12 cellular contexts compared by ENCODE assay signal in the genomic region with DNA sequence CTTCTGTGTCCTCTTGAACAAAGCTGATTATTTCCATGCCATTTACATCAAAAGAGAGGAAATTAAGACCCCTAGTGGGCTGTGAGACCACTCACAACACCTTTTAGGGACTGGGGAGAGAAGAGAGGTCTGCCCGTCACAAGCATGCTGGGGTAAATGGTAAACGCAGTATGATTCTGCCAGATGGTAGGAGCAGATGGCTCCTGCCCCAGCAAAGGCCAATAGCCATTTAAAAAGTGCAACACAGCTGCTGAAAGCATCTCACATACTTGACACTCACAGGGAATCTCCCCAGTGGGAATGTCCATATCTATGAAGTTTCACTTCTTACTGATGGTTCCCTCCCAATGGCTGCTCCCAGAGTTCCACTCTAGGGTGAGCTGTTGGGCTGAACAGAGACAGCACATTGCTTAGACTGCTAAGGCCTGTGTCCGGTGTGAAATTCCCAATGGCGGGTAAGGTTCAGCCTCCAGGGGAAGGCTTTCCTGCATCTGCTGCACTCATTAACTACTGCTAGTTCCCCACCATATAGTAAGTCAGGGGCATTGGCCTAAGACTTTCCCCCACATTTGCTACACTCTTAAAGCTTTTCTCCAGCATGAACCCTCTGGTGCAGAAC.
"Had no signal": no experiment of that assay in that cellular context is flagged by ENCODE, and none has a peak within 500 bp of the region (broad histone marks: within the 10 kb centered on the region; RNA-seq: fewer than 3 reads in every experiment).

No MANE protein-coding gene starts in this region.

- H3K27ac ChIP-seq: esophagus muscularis mucosa, psoas muscle, suprapubic skin, upper lobe of right lung had no signal

- H3K27me3 ChIP-seq: esophagus muscularis mucosa, suprapubic skin, upper lobe of right lung had no signal

- DNase-seq: activated CD4-positive, CD25-positive, alpha-beta regulatory T cell; activated effector memory CD4-positive, alpha-beta T cell treated with Interleukin-2 at 50 U/mL for 16 hours; activated T-cell treated with anti-CD3 and anti-CD28 coated beads, Interleukin-2, amount 50 U/mL, for 24 hours; amygdala; endodermal cell; psoas muscle; stimulated activated CD4-positive, alpha-beta T cell treated with anti-CD3 and anti-CD28 coated beads, Interleukin-12 subunit alpha, Interleukin-12 subunit beta, amount 100 ng/mL, for 4 hours; stimulated activated naive CD4-positive, alpha-beta T cell; T-helper 17 cell; upper lobe of right lung had no signal

- H3K4me1 ChIP-seq: esophagus muscularis mucosa, psoas muscle, suprapubic skin, upper lobe of right lung had no signal

- H3K4me3 ChIP-seq: esophagus muscularis mucosa, psoas muscle, suprapubic skin, upper lobe of right lung had no signal
